ENCODE assay signal across 8 cellular contexts in genomic region chr2:126657636-126658315, GRCh38. TPM values are rescaled to one million over a fixed set of nuclear protein-coding genes. Genes with fewer than 3 reads are reported as not detected.
DNase-seq lines count a peak whose midpoint lies in the region; ATAC-seq and TF ChIP-seq lines count a peak whose summit lies in the region.

No MANE protein-coding gene starts in this region.

- H3K4me1 ChIP-seq in ascending aorta (peaks cover 20 to 53% of the 10 kb centered on the region in 2 donors), iPS-15b (ENCODE audit: control insufficient read depth, insufficient read depth, low read length) (peaks cover 29% of the 10 kb centered on the region)

- no peak overlapping the region for H3K9ac ChIP-seq in iPS-15b (ENCODE audit: low read depth, low read length)

- no peaks in the 10 kb centered on the region for H3K36me3 ChIP-seq in ascending aorta
- no peaks in the 10 kb centered on the region for H3K36me3 ChIP-seq in iPS-15b (ENCODE audit: control insufficient read depth, insufficient read depth, low read length)

- H3K27ac ChIP-seq in ascending aorta (peak overlapping the region; percentile 98 to 99), skin epidermis (peak overlapping the region; percentile 52 to 99 (median 93))

- H3K4me3 ChIP-seq in AG10803 (ENCODE audit: low read length) (peak overlapping the region; percentile 84), ascending aorta (peak overlapping the region; percentile 79 to 90), iPS-15b (ENCODE audit: low read depth, low read length) (peak overlapping the region; percentile 60), skin epidermis (peak overlapping the region; percentile 36 to 76 (median 56))

- H3K9me3 ChIP-seq in ascending aorta (no peaks in the 10 kb centered on the region), iPS-15b (ENCODE audit: control insufficient read depth, insufficient read depth, low read length) (no peaks in the 10 kb centered on the region)

- ATAC-seq in GM19372 (IDR thresholded peaks at IDR 0.05; ENCODE audit: low read depth, unreplicated experiment) = peak; percentile 58
- ATAC-seq in HG03439 (IDR thresholded peaks at IDR 0.05; ENCODE audit: unreplicated experiment) = peak; percentile 59

- 0 out of 2 replicates have a peak, but pooled peaks have one; percentile 5 for TF ChIP-seq CTCF in AG10803 (conservative IDR thresholded peaks at IDR 0.05; ENCODE audit: low read length)
- peak in 1 of 3 experiments; percentile 4 for TF ChIP-seq CTCF in ascending aorta (IDR thresholded peaks at IDR 0.05)

- H3K27me3 ChIP-seq in ascending aorta (no peaks in the 10 kb centered on the region), iPS-15b (ENCODE audit: control insufficient read depth, insufficient read depth, low read length) (peaks cover 5% of the 10 kb centered on the region)

- intact Hi-C loops in ascending aorta (cut with DNase I) = loop anchor here (2.0 to 10.0 kb wide), 3 partner anchors 55 to 407 kb away; no protein-coding TSS in a partner anchor

- DNase-seq in AG10803 (ENCODE audit: low read depth) (peak; percentile 100), T follicular helper cell (ENCODE audit: low read depth) (peak; percentile 59), ascending aorta (ENCODE audit: low spot score in 2 of 2) (peak; percentile 68 to 95), GM19240 (ENCODE audit: insufficient read length, low spot score) (no peak)

RNA-seq across cellular contexts. Expression of gene GYPC, which starts 1.8 kb away (rescaled TPM):
- total RNA-seq in ascending aorta = 94.7 TPM
